In the genomic region with DNA sequence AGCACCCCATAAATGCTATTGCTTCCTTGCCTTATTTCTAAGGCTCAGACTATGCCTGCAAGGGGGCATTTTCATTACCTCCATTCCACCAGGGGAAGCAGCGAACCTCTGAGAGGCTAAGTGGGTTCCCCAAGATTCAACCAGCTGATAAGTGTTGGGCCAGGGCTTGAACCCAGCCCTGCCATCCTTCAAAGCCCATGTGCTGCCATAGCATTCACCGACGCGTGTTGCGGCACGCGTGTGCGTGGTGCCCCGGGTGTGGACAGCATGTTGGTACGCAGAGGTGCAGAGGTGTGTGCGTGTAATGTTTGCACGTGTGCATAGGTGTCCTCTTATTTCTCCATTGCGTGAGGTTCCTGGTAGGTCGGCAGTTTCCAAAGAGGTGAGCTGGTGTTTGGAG, we compare ENCODE assay signal across 2 cellular contexts.
TF ChIP-seq lines count a peak whose summit lies in the region.

No MANE protein-coding gene starts in this region.

TF ChIP-seq in liver, 16 proteins besides CTCF, POLR2A, EP300 and RAD21 (continued from another document):
- no peak for TF ChIP-seq NR2F2 (IDR thresholded peaks at IDR 0.05)
TF ChIP-seq in liver: peak in this region for 0.

TF ChIP-seq in HepG2, 621 proteins besides CTCF, POLR2A, EP300 and RAD21 (continued from another document):
- TF ChIP-seq MATR3 (CRISPR knock-in tag; IDR thresholded peaks at IDR 0.05) (no peak), ZNF17 (CRISPR knock-in tag; IDR thresholded peaks at IDR 0.05) (no peak), SMAD3 (CRISPR knock-in tag; IDR thresholded peaks at IDR 0.05) (no peak), ZNF670 (CRISPR knock-in tag; IDR thresholded peaks at IDR 0.05; ENCODE audit: borderline replicate concordance) (no peak), MED1 (CRISPR knock-in tag; IDR thresholded peaks at IDR 0.05) (no peak)
- TF ChIP-seq, protein P1, sequence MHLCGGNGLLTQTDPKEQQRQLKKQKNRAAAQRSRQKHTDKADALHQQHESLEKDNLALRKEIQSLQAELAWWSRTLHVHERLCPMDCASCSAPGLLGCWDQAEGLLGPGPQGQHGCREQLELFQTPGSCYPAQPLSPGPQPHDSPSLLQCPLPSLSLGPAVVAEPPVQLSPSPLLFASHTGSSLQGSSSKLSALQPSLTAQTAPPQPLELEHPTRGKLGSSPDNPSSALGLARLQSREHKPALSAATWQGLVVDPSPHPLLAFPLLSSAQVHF (CRISPR knock-in tag; IDR thresholded peaks at IDR 0.05): no peak
- TF ChIP-seq, protein P2, sequence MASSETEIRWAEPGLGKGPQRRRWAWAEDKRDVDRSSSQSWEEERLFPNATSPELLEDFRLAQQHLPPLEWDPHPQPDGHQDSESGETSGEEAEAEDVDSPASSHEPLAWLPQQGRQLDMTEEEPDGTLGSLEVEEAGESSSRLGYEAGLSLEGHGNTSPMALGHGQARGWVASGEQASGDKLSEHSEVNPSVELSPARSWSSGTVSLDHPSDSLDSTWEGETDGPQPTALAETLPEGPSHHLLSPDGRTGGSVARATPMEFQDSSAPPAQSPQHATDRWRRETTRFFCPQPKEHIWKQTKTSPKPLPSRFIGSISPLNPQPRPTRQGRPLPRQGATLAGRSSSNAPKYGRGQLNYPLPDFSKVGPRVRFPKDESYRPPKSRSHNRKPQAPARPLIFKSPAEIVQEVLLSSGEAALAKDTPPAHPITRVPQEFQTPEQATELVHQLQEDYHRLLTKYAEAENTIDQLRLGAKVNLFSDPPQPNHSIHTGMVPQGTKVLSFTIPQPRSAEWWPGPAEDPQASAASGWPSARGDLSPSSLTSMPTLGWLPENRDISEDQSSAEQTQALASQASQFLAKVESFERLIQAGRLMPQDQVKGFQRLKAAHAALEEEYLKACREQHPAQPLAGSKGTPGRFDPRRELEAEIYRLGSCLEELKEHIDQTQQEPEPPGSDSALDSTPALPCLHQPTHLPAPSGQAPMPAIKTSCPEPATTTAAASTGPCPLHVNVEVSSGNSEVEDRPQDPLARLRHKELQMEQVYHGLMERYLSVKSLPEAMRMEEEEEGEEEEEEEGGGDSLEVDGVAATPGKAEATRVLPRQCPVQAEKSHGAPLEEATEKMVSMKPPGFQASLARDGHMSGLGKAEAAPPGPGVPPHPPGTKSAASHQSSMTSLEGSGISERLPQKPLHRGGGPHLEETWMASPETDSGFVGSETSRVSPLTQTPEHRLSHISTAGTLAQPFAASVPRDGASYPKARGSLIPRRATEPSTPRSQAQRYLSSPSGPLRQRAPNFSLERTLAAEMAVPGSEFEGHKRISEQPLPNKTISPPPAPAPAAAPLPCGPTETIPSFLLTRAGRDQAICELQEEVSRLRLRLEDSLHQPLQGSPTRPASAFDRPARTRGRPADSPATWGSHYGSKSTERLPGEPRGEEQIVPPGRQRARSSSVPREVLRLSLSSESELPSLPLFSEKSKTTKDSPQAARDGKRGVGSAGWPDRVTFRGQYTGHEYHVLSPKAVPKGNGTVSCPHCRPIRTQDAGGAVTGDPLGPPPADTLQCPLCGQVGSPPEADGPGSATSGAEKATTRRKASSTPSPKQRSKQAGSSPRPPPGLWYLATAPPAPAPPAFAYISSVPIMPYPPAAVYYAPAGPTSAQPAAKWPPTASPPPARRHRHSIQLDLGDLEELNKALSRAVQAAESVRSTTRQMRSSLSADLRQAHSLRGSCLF (CRISPR knock-in tag; IDR thresholded peaks at IDR 0.05; ENCODE audit: borderline replicate concordance): no peak
- TF ChIP-seq, protein P3, sequence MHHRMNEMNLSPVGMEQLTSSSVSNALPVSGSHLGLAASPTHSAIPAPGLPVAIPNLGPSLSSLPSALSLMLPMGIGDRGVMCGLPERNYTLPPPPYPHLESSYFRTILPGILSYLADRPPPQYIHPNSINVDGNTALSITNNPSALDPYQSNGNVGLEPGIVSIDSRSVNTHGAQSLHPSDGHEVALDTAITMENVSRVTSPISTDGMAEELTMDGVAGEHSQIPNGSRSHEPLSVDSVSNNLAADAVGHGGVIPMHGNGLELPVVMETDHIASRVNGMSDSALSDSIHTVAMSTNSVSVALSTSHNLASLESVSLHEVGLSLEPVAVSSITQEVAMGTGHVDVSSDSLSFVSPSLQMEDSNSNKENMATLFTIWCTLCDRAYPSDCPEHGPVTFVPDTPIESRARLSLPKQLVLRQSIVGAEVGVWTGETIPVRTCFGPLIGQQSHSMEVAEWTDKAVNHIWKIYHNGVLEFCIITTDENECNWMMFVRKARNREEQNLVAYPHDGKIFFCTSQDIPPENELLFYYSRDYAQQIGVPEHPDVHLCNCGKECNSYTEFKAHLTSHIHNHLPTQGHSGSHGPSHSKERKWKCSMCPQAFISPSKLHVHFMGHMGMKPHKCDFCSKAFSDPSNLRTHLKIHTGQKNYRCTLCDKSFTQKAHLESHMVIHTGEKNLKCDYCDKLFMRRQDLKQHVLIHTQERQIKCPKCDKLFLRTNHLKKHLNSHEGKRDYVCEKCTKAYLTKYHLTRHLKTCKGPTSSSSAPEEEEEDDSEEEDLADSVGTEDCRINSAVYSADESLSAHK (CRISPR knock-in tag; IDR thresholded peaks at IDR 0.05; ENCODE audit: borderline replicate concordance): no peak
- TF ChIP-seq, protein P4, sequence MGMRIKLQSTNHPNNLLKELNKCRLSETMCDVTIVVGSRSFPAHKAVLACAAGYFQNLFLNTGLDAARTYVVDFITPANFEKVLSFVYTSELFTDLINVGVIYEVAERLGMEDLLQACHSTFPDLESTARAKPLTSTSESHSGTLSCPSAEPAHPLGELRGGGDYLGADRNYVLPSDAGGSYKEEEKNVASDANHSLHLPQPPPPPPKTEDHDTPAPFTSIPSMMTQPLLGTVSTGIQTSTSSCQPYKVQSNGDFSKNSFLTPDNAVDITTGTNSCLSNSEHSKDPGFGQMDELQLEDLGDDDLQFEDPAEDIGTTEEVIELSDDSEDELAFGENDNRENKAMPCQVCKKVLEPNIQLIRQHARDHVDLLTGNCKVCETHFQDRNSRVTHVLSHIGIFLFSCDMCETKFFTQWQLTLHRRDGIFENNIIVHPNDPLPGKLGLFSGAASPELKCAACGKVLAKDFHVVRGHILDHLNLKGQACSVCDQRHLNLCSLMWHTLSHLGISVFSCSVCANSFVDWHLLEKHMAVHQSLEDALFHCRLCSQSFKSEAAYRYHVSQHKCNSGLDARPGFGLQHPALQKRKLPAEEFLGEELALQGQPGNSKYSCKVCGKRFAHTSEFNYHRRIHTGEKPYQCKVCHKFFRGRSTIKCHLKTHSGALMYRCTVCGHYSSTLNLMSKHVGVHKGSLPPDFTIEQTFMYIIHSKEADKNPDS (CRISPR knock-in tag; IDR thresholded peaks at IDR 0.05): no peak
- TF ChIP-seq, protein P5, sequence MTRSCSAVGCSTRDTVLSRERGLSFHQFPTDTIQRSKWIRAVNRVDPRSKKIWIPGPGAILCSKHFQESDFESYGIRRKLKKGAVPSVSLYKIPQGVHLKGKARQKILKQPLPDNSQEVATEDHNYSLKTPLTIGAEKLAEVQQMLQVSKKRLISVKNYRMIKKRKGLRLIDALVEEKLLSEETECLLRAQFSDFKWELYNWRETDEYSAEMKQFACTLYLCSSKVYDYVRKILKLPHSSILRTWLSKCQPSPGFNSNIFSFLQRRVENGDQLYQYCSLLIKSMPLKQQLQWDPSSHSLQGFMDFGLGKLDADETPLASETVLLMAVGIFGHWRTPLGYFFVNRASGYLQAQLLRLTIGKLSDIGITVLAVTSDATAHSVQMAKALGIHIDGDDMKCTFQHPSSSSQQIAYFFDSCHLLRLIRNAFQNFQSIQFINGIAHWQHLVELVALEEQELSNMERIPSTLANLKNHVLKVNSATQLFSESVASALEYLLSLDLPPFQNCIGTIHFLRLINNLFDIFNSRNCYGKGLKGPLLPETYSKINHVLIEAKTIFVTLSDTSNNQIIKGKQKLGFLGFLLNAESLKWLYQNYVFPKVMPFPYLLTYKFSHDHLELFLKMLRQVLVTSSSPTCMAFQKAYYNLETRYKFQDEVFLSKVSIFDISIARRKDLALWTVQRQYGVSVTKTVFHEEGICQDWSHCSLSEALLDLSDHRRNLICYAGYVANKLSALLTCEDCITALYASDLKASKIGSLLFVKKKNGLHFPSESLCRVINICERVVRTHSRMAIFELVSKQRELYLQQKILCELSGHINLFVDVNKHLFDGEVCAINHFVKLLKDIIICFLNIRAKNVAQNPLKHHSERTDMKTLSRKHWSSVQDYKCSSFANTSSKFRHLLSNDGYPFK (CRISPR knock-in tag; IDR thresholded peaks at IDR 0.05; ENCODE audit: borderline replicate concordance): no peak
